ENCODE assay signal across 26 cellular contexts in genomic region chr9:75904364-75904763, GRCh38. TPM values are rescaled to one million over a fixed set of nuclear protein-coding genes. Genes with fewer than 3 reads are reported as not detected.
DNase-seq lines count a peak whose midpoint lies in the region; ATAC-seq, FAIRE-seq and TF ChIP-seq lines count a peak whose summit lies in the region.
"Had no signal": no experiment of that assay in that cellular context is flagged by ENCODE, and none has a peak within 500 bp of the region (broad histone marks: within the 10 kb centered on the region; RNA-seq: fewer than 3 reads in every experiment).

No MANE protein-coding gene starts in this region.

- CTCF ChIA-PET in activated CD4-positive, alpha-beta T cell treated with anti-CD3 and anti-CD28 coated beads, Interleukin-2, amount 10 ng/mL, durations not matched to agents 7 days and 5 days (lab: Charles Lee) = no interaction called here

- H3K4me3 Mint-ChIP-seq in activated T-cell treated with anti-CD3 and anti-CD28 coated beads, Interleukin-2, amount 50 U/mL, for 24 hours = no peak overlapping the region
- H3K4me3 Mint-ChIP-seq in astrocyte (ENCODE audit: unreplicated experiment) = no peak overlapping the region
- H3K4me3 Mint-ChIP-seq in activated CD4-positive, alpha-beta T cell treated with anti-CD3 and anti-CD28 coated beads, Interleukin-2, amount 10 ng/mL, durations not matched to agents 7 days and 5 days = no peak overlapping the region

- no peaks in the 10 kb centered on the region for H3K27me3 Mint-ChIP-seq in activated T-cell treated with anti-CD3 and anti-CD28 coated beads, Interleukin-2, amount 50 U/mL, for 24 hours
- H3K27me3 Mint-ChIP-seq in astrocyte (ENCODE audit: low read depth, unreplicated experiment) = no peaks in the 10 kb centered on the region
- H3K27me3 Mint-ChIP-seq in activated CD4-positive, alpha-beta T cell treated with anti-CD3 and anti-CD28 coated beads, Interleukin-2, amount 10 ng/mL, durations not matched to agents 7 days and 5 days = no peaks in the 10 kb centered on the region

- no peak for FAIRE-seq in astrocyte (lab: Jason Lieb, UNC)
- FAIRE-seq: GM18507, HTR-8/SVneo, K562 had no signal

- peak overlapping the region; percentile 5 for H3K4me2 ChIP-seq in astrocyte (ENCODE audit: low read length)

- intact Hi-C loops in breast epithelium (cut with DNase I; ENCODE audit: low total_unique reads) = no loop called here
- intact Hi-C loops in ascending aorta (cut with DNase I) = no loop called here

- no peak overlapping the region for H3K9ac ChIP-seq in astrocyte (ENCODE audit: low read length)

- no peak overlapping the region for H2AFZ ChIP-seq in astrocyte (ENCODE audit: low read depth, low read length)

- no peaks in the 10 kb centered on the region for H3K4me1 ChIP-seq in astrocyte (ENCODE audit: insufficient read depth, low read length)
- peaks cover 7% of the 10 kb centered on the region for H3K4me1 ChIP-seq in foreskin keratinocyte
- no peaks in the 10 kb centered on the region for H3K4me1 ChIP-seq in breast epithelium
- peaks cover 3 to 17% of the 10 kb centered on the region in 2 donors for H3K4me1 ChIP-seq in ascending aorta

- H3K4me1 Mint-ChIP-seq in activated T-cell treated with anti-CD3 and anti-CD28 coated beads, Interleukin-2, amount 50 U/mL, for 24 hours (ENCODE audit: low read depth) = peaks cover 35% of the 10 kb centered on the region
- peaks cover 8% of the 10 kb centered on the region for H3K4me1 Mint-ChIP-seq in astrocyte (ENCODE audit: low read depth, unreplicated experiment)
- H3K4me1 Mint-ChIP-seq in activated CD4-positive, alpha-beta T cell treated with anti-CD3 and anti-CD28 coated beads, Interleukin-2, amount 10 ng/mL, durations not matched to agents 7 days and 5 days = no peaks in the 10 kb centered on the region

- H4K20me1 ChIP-seq in astrocyte (ENCODE audit: insufficient read depth, low read length) = no peaks in the 10 kb centered on the region

- H3K79me2 ChIP-seq in astrocyte (ENCODE audit: insufficient read depth, low read length) = peaks cover 10% of the 10 kb centered on the region

- ATAC-seq in foreskin keratinocyte = peak; percentile 68
- ATAC-seq: K562, PC-3 had no signal

- H3K36me3 ChIP-seq in astrocyte (ENCODE audit: insufficient read depth, low read length) = no peaks in the 10 kb centered on the region
- no peaks in the 10 kb centered on the region for H3K36me3 ChIP-seq in breast epithelium
- H3K36me3 ChIP-seq in ascending aorta = no peaks in the 10 kb centered on the region

- DNase-seq in activated T-cell treated with anti-CD3 and anti-CD28 coated beads, Interleukin-2, amount 50 U/mL, for 24 hours = no peak
- DNase-seq in activated T-cell treated with anti-CD3 and anti-CD28 coated beads, Interleukin-2, amount 50 U/mL, for 1 hour = no peak
- DNase-seq in astrocyte (ENCODE audit: low read depth) (no peak), foreskin keratinocyte (no peak), breast epithelium (ENCODE audit: low spot score in 2 of 2) (no peak), ascending aorta (ENCODE audit: low spot score in 2 of 2) (no peak), NCI-H2171 treated with DMSO at 0.1 percent for 48 hours (lab: John Stamatoyannopoulos, UW) (no peak)
- no peak for DNase-seq in activated CD4-positive, alpha-beta T cell treated with anti-CD3 and anti-CD28 coated beads, Interleukin-2, amount 10 ng/mL, durations not matched to agents 7 days and 5 days
- DNase-seq: 8988T; DMS153; DND-41; Kasumi-1; NCI-H1105; NCI-H1436 treated with DMSO at 0.1 percent for 48 hours; NCI-H187 treated with DMSO at 0.1 percent for 48 hours; NCI-H2107; NCI-H446 treated with DMSO at 0.1 percent for 48 hours; NCI-H526; NCI-H82; NK-92 treated with Interleukin-12 subunit alpha and Interleukin-12 subunit beta, amount 100 ng/mL, for 24 hours; PC-3; Right ventricle myocardium superior; RPMI8226 had no signal

- H3K36me3 Mint-ChIP-seq in activated T-cell treated with anti-CD3 and anti-CD28 coated beads, Interleukin-2, amount 50 U/mL, for 24 hours (ENCODE audit: low read depth) = no peaks in the 10 kb centered on the region
- H3K36me3 Mint-ChIP-seq in astrocyte (ENCODE audit: low read depth, unreplicated experiment) = no peaks in the 10 kb centered on the region
- H3K36me3 Mint-ChIP-seq in activated CD4-positive, alpha-beta T cell treated with anti-CD3 and anti-CD28 coated beads, Interleukin-2, amount 10 ng/mL, durations not matched to agents 7 days and 5 days (ENCODE audit: low read depth) = no peaks in the 10 kb centered on the region

- peak overlapping the region; percentile 40 for H3K27ac ChIP-seq in astrocyte (ENCODE audit: low read depth, low read length)
- H3K27ac ChIP-seq in foreskin keratinocyte = peak overlapping the region; percentile 18
- H3K27ac ChIP-seq in breast epithelium = no peak overlapping the region
- H3K27ac ChIP-seq in ascending aorta = no peak overlapping the region

- peak overlapping the region; percentile 17 for H3K27ac Mint-ChIP-seq in activated T-cell treated with anti-CD3 and anti-CD28 coated beads, Interleukin-2, amount 50 U/mL, for 24 hours
- peak overlapping the region; percentile 20 for H3K27ac Mint-ChIP-seq in astrocyte (ENCODE audit: unreplicated experiment)
- H3K27ac Mint-ChIP-seq in activated CD4-positive, alpha-beta T cell treated with anti-CD3 and anti-CD28 coated beads, Interleukin-2, amount 10 ng/mL, durations not matched to agents 7 days and 5 days = no peak overlapping the region

- TF ChIP-seq CTCF in astrocyte (IDR thresholded peaks at IDR 0.05; ENCODE audit: insufficient read depth, low read depth, low read length) (no peak), foreskin keratinocyte (conservative IDR thresholded peaks at IDR 0.05) (no peak), breast epithelium (IDR thresholded peaks at IDR 0.05) (no peak), ascending aorta (IDR thresholded peaks at IDR 0.05) (no peak)

- POLR2A ChIA-PET in activated CD4-positive, alpha-beta T cell treated with anti-CD3 and anti-CD28 coated beads, Interleukin-2, amount 10 ng/mL, durations not matched to agents 7 days and 5 days (lab: Charles Lee) = no interaction called here

- H3K4me3 ChIP-seq in astrocyte (ENCODE audit: insufficient read depth, low read depth, low read length) (no peak overlapping the region), breast epithelium (no peak overlapping the region), ascending aorta (no peak overlapping the region)
- H3K4me3 ChIP-seq: K562 had no signal

- H3K27me3 ChIP-seq in astrocyte (ENCODE audit: insufficient read depth, low read length) (no peaks in the 10 kb centered on the region), foreskin keratinocyte (no peaks in the 10 kb centered on the region), breast epithelium (no peaks in the 10 kb centered on the region), ascending aorta (no peaks in the 10 kb centered on the region)

- no peaks in the 10 kb centered on the region for H3K9me3 ChIP-seq in astrocyte (ENCODE audit: insufficient read depth, low read depth, low read length)
- H3K9me3 ChIP-seq in breast epithelium = no peaks in the 10 kb centered on the region
- H3K9me3 ChIP-seq in ascending aorta = no peaks in the 10 kb centered on the region

- no peak for TF ChIP-seq POLR2A in breast epithelium (IDR thresholded peaks at IDR 0.05)

- H3K9me3 Mint-ChIP-seq in activated T-cell treated with anti-CD3 and anti-CD28 coated beads, Interleukin-2, amount 50 U/mL, for 24 hours = peaks cover 3% of the 10 kb centered on the region
- H3K9me3 Mint-ChIP-seq in astrocyte (ENCODE audit: unreplicated experiment) = peaks cover 3% of the 10 kb centered on the region
- peaks cover 3% of the 10 kb centered on the region for H3K9me3 Mint-ChIP-seq in activated CD4-positive, alpha-beta T cell treated with anti-CD3 and anti-CD28 coated beads, Interleukin-2, amount 10 ng/mL, durations not matched to agents 7 days and 5 days

RNA-seq across cellular contexts. Expression of gene PCSK5, which starts 13.9 kb away (rescaled TPM):
- total RNA-seq in astrocyte (11.5 and 13.1 TPM in 2 replicates), foreskin keratinocyte (1.2 and 1.9 TPM in 2 replicates), breast epithelium (10 to 100 TPM; 12.7 to 21.0 (median 19.0) TPM), ascending aorta (66.3 TPM)
- polyA plus RNA-seq in foreskin keratinocyte = 0.29 and 0.48 TPM in 2 replicates
- total RNA-seq in activated CD4-positive, alpha-beta T cell treated with anti-CD3 and anti-CD28 coated beads, Interleukin-2, amount 10 ng/mL, durations not matched to agents 7 days and 5 days = 1 to 10 TPM; 3.9 to 4.3 TPM
- total RNA-seq: K562, PC-3 had no signal
- polyA plus RNA-seq: K562 had no signal

Comparison
In these comparisons a context has a peak if more than half of its experiments do, and no peak if none do; other contexts are left out.
1. H3K27ac ChIP-seq: peak in astrocyte (single experiment) and foreskin keratinocyte (single experiment); none in breast epithelium (0 of 2) and ascending aorta (0 of 2).